ENCODE assay signal across 10 cellular contexts in genomic region chr17:58189436-58190146, GRCh38. TPM values are rescaled to one million over a fixed set of nuclear protein-coding genes. Genes with fewer than 3 reads are reported as not detected.
A peak's percentile ranks its signal among the peaks of the same experiment; 100 is the strongest.
DNase-seq lines count a peak whose midpoint lies in the region; ATAC-seq, FAIRE-seq and TF ChIP-seq lines count a peak whose summit lies in the region.
"Had no signal": no experiment of that assay in that cellular context is flagged by ENCODE, and none has a peak within 500 bp of the region (broad histone marks: within the 10 kb centered on the region; RNA-seq: fewer than 3 reads in every experiment).

No MANE protein-coding gene starts in this region.

- TF ChIP-seq CTCF in H1 (IDR thresholded peaks at IDR 0.05; ENCODE audit: control extremely low read depth in 1 of 3, insufficient read depth in 1 of 3, low read depth in 1 of 3, low read length in 3 of 3) (no peak), pancreas (IDR thresholded peaks at IDR 0.05) (no peak)
- no peak for TF ChIP-seq CTCF in CD8-positive, alpha-beta T cell (IDR thresholded peaks at IDR 0.05)

- H3K27me3 ChIP-seq in H1 (replicated peaks in 1 of 4; ENCODE audit: control insufficient read depth in 3 of 4, extremely low read depth in 1 of 4, insufficient read depth in 3 of 4, low read length in 3 of 4) (no peaks in the 10 kb centered on the region), pancreas (no peaks in the 10 kb centered on the region)
- H3K27me3 ChIP-seq in CD8-positive, alpha-beta T cell (ENCODE audit: insufficient read depth, low read length) = no peaks in the 10 kb centered on the region

- no peak overlapping the region for H3K27ac Mint-ChIP-seq in CD8-positive, alpha-beta T cell
- H3K27ac Mint-ChIP-seq: activated naive CD4-positive, alpha-beta T cell treated with anti-CD3 and anti-CD28 coated beads, Interleukin-2, amount 10 ng/mL, durations not matched to agents 7 days and 5 days had no signal

- peak in 3 of 4 donors; percentile 47 to 69 (median 51) for ATAC-seq in pancreas
- no peak for ATAC-seq in CD8-positive, alpha-beta T cell

- intact Hi-C loops in pancreas (cut with DNase I) = no loop called here
- intact Hi-C loops in CD8-positive, alpha-beta T cell (cut with DNase I, micrococcal nuclease) = no loop called here

- no peak overlapping the region for H2AK5ac ChIP-seq in H1 (ENCODE audit: low read depth, low read length)

- no peak overlapping the region for H3K23ac ChIP-seq in H1 (ENCODE audit: insufficient read length)

- H2AFZ ChIP-seq in H1 (ENCODE audit: low read length) = no peak overlapping the region

- no peak overlapping the region for H3K56ac ChIP-seq in H1 (replicated peaks; ENCODE audit: insufficient read length, low read depth, low read length)

- TF ChIP-seq POLR2A in H1 (IDR thresholded peaks at IDR 0.05; ENCODE audit: control extremely low read depth in 1 of 2, low read depth in 2 of 2, low read length in 2 of 2) = no peak

- H3K18ac ChIP-seq in H1 (ENCODE audit: extremely low read depth, low read length) = no peak overlapping the region

- H2BK5ac ChIP-seq in H1 (ENCODE audit: low read depth, low read length) = no peak overlapping the region

- POLR2A ChIA-PET in H1 (lab: Charles Lee; ENCODE audit: partially characterized antibody) = no interaction called here
- POLR2A ChIA-PET in CD8-positive, alpha-beta T cell (lab: Charles Lee) = interaction anchor here (1.1 kb wide), 1 partner anchor 13 kb away, joined by 3 read pairs; no protein-coding TSS in a partner anchor

- no peaks in the 10 kb centered on the region for H3K9me3 ChIP-seq in H1 (ENCODE audit: insufficient read depth in 2 of 2, low read depth in 1 of 2, low read length in 1 of 2)
- H3K9me3 ChIP-seq in pancreas = no peaks in the 10 kb centered on the region
- no peaks in the 10 kb centered on the region for H3K9me3 ChIP-seq in CD8-positive, alpha-beta T cell (ENCODE audit: low read length)

- no peak overlapping the region for H3K4me2 ChIP-seq in H1 (ENCODE audit: insufficient read depth in 1 of 2, low read depth in 2 of 2, low read length in 2 of 2)

- TF ChIP-seq EP300 in H1 (IDR thresholded peaks at IDR 0.05; ENCODE audit: borderline replicate concordance in 1 of 2, low read depth in 2 of 2, low read length in 2 of 2) = no peak

- H3K4me3 Mint-ChIP-seq in CD8-positive, alpha-beta T cell = no peak overlapping the region
- H3K4me3 Mint-ChIP-seq: activated naive CD4-positive, alpha-beta T cell treated with anti-CD3 and anti-CD28 coated beads, Interleukin-2, amount 10 ng/mL, durations not matched to agents 7 days and 5 days had no signal

- H3K23me2 ChIP-seq in H1 (ENCODE audit: low read depth, low read length) = no peaks in the 10 kb centered on the region; the same call in 1 of the 2 replicates

- H3K4me3 ChIP-seq in H1 (ENCODE audit: extremely low read depth in 1 of 4, insufficient read depth in 2 of 4, low read depth in 3 of 4, low read length in 4 of 4) (no peak overlapping the region), pancreas (no peak overlapping the region)
- H3K4me3 ChIP-seq in CD8-positive, alpha-beta T cell (ENCODE audit: low read depth, low read length) = no peak overlapping the region
- H3K4me3 ChIP-seq: SK-N-MC had no signal

- CTCF ChIA-PET in H1 (lab: Charles Lee; ENCODE audit: partially characterized antibody) = interaction anchor here (1.1 to 3.3 kb wide), 4 partner anchors 11 to 67 kb away, joined by 3 to 32 read pairs (median 4); partner anchors contain the start of gene MKS1
- CTCF ChIA-PET in CD8-positive, alpha-beta T cell (lab: Charles Lee) = interaction anchor here (0.7 to 2.9 kb wide), 3 partner anchors 10 to 77 kb away, joined by 3 to 18 read pairs (median 7); no protein-coding TSS in a partner anchor

- peak overlapping the region; percentile 38; the same call in 1 of the 2 replicates for H4K8ac ChIP-seq in H1 (ENCODE audit: extremely low read depth, insufficient read depth, low read length)

- no peaks in the 10 kb centered on the region for H3K36me3 ChIP-seq in H1 (ENCODE audit: control insufficient read depth in 2 of 4, insufficient read depth in 4 of 4, low read length in 3 of 4)
- no peaks in the 10 kb centered on the region for H3K36me3 ChIP-seq in pancreas
- H3K36me3 ChIP-seq in CD8-positive, alpha-beta T cell (ENCODE audit: insufficient read depth, low read length) = no peaks in the 10 kb centered on the region

- H3K14ac ChIP-seq in H1 (ENCODE audit: insufficient read length) = no peak overlapping the region

- no peaks in the 10 kb centered on the region for H3K79me2 ChIP-seq in H1 (ENCODE audit: control insufficient read depth in 1 of 2, insufficient read depth in 2 of 2, low read length in 2 of 2)

- H3K36me3 Mint-ChIP-seq in CD8-positive, alpha-beta T cell = no peaks in the 10 kb centered on the region
- H3K36me3 Mint-ChIP-seq: activated naive CD4-positive, alpha-beta T cell treated with anti-CD3 and anti-CD28 coated beads, Interleukin-2, amount 10 ng/mL, durations not matched to agents 7 days and 5 days had no signal

- no peak overlapping the region for H4K5ac ChIP-seq in H1 (ENCODE audit: insufficient read length, low read depth, low read length)

- H2BK15ac ChIP-seq in H1 (ENCODE audit: low read length) = no peak overlapping the region

- no peaks in the 10 kb centered on the region for H3K79me1 ChIP-seq in H1 (ENCODE audit: low read depth, low read length)

- no peak overlapping the region for H3K4ac ChIP-seq in H1 (replicated peaks; ENCODE audit: insufficient read length, low read depth, low read length)

- H2BK12ac ChIP-seq in H1 (ENCODE audit: low read depth, low read length) = no peak overlapping the region

- H4K20me1 ChIP-seq in H1 (replicated peaks in 1 of 2; ENCODE audit: control insufficient read depth in 1 of 2, insufficient read depth in 2 of 2, low read length in 2 of 2) = no peaks in the 10 kb centered on the region

- FAIRE-seq in H1 (lab: Jason Lieb, UNC) (no peak), pancreas (lab: Jason Lieb, UNC) (no peak)

- H2BK120ac ChIP-seq in H1 (replicated peaks; ENCODE audit: low read depth, low read length) = no peak overlapping the region

- DNase-seq in ELR (ENCODE audit: low read depth) (peak; percentile 89), NCI-H1436 (lab: John Stamatoyannopoulos, UW) (peak; percentile 39), H1 (ENCODE audit: low read depth in 1 of 2, low spot score in 2 of 2) (no peak), pancreas (no peak), cortex of kidney (lab: John Stamatoyannopoulos, UW) (no peak), SKM-1 treated with dmso at 0.1 percent for 144 hours (lab: John Stamatoyannopoulos, UW; ENCODE audit: unreplicated experiment) (no peak), amniotic stem cell (lab: John Stamatoyannopoulos, UW) (no peak)
- DNase-seq in CD8-positive, alpha-beta T cell = no peak
- DNase-seq: activated naive CD4-positive, alpha-beta T cell treated with anti-CD3 and anti-CD28 coated beads, Interleukin-2, amount 10 ng/mL, durations not matched to agents 7 days and 5 days had no signal

- peaks cover 16% of the 10 kb centered on the region for H3K27me3 Mint-ChIP-seq in CD8-positive, alpha-beta T cell (ENCODE audit: low read depth)

- WGBS in H1 (ENCODE audit: extremely low coverage in 1 of 2, insufficient coverage in 1 of 2, insufficient read length in 1 of 2, insufficient replicate concordance in 2 of 2, low coverage in 1 of 2, low lambda C conversion rate in 2 of 2, missing lambda C conversion rate in 1 of 2), 2 experiments = 86% methylated on average over 11 of the region's 11 CpGs; no CpG with 5 or more reads in 1 of the 2 experiments
- WGBS in pancreas, 2 donors = 49 to 52% methylated on average over 11 of the region's 11 CpGs

- no peaks in the 10 kb centered on the region for H3K4me1 Mint-ChIP-seq in CD8-positive, alpha-beta T cell (ENCODE audit: low read depth)

- H2BK20ac ChIP-seq in H1 (ENCODE audit: low read length) = no peak overlapping the region

- H3K4me1 ChIP-seq in H1 (replicated peaks in 1 of 4; ENCODE audit: control insufficient read depth in 3 of 4, insufficient read depth in 4 of 4, low read length in 3 of 4) = peaks cover 0 to 6% (median 2%) of the 10 kb centered on the region in 4 experiments; a peak in 4 of 7 replicates
- H3K4me1 ChIP-seq in pancreas = no peaks in the 10 kb centered on the region
- no peaks in the 10 kb centered on the region for H3K4me1 ChIP-seq in CD8-positive, alpha-beta T cell (ENCODE audit: insufficient read depth, low read length)

- H3K27ac ChIP-seq in H1 (ENCODE audit: low read depth, low read length) = no peak overlapping the region
- no peak overlapping the region for H3K27ac ChIP-seq in pancreas
- H3K27ac ChIP-seq in CD8-positive, alpha-beta T cell (ENCODE audit: low read depth, low read length) = no peak overlapping the region
- H3K27ac ChIP-seq: SK-N-MC had no signal

- no peaks in the 10 kb centered on the region for H3K9me3 Mint-ChIP-seq in CD8-positive, alpha-beta T cell
- H3K9me3 Mint-ChIP-seq: activated naive CD4-positive, alpha-beta T cell treated with anti-CD3 and anti-CD28 coated beads, Interleukin-2, amount 10 ng/mL, durations not matched to agents 7 days and 5 days had no signal

- H3K9ac ChIP-seq in H1 (replicated peaks in 1 of 4; ENCODE audit: extremely low read depth in 1 of 4, low read depth in 3 of 4, low read length in 3 of 4) = no peak overlapping the region

- H4K91ac ChIP-seq in H1 (replicated peaks; ENCODE audit: insufficient read length, low read length) = no peak overlapping the region

- no peak for TF ChIP-seq RAD21 in H1 (IDR thresholded peaks at IDR 0.05 in 1 of 2, conservative IDR thresholded peaks at IDR 0.05 in 1 of 2; ENCODE audit: low read depth in 2 of 2, low read length in 2 of 2)

RNA-seq across cellular contexts. Expression of gene EPX, which starts 2.9 kb away (rescaled TPM):
- not detected in 2 replicates for total RNA-seq in H1 (2021; fragmentation: NEBNext Ultra II Directional; extraction: Animal tissue kit (Norgen Biotek cat#: 25700))
- polyA plus RNA-seq in H1 (2011; rRNA removed) (not detected in 2 replicates), pancreas (not detected)
- not detected for polyA plus RNA-seq in H1 (2011; cell fraction: cytosol; rRNA removed)
- polyA plus RNA-seq in H1 (2011; cell fraction: nucleus; rRNA removed) = not detected
- 0.08 TPM in 1 of 4 replicates, not detected in the others for polyA plus RNA-seq in H1 (2012, experiment 1 of 2)
- not detected for polyA plus RNA-seq in H1 (2012, experiment 2 of 2)
- polyA plus RNA-seq in H1 (2013, experiment 1 of 2) = not detected
- polyA plus RNA-seq in H1 (2013, experiment 2 of 2) = not detected
- not detected in 2 replicates for polyA minus RNA-seq in H1 (2011; rRNA and poly(A)+ RNA removed)
- polyA minus RNA-seq in H1 (2011; cell fraction: cytosol; rRNA and poly(A)+ RNA removed) = not detected
- not detected for polyA minus RNA-seq in H1 (2011; cell fraction: nucleus; rRNA and poly(A)+ RNA removed)
- not detected for total RNA-seq in pancreas
- total RNA-seq in CD8-positive, alpha-beta T cell = not detected

RNA-seq across cellular contexts. Expression of gene OR4D2, which starts 22.8 kb away (rescaled TPM):
- not detected in 2 replicates for total RNA-seq in H1 (2021; fragmentation: NEBNext Ultra II Directional; extraction: Animal tissue kit (Norgen Biotek cat#: 25700))
- polyA plus RNA-seq in H1 (2011; rRNA removed) (not detected in 2 replicates), pancreas (not detected)
- not detected for polyA plus RNA-seq in H1 (2011; cell fraction: cytosol; rRNA removed)
- polyA plus RNA-seq in H1 (2011; cell fraction: nucleus; rRNA removed) = 0.11 TPM
- polyA plus RNA-seq in H1 (2012, experiment 1 of 2) = not detected in 4 replicates
- not detected for polyA plus RNA-seq in H1 (2012, experiment 2 of 2)
- not detected for polyA plus RNA-seq in H1 (2013, experiment 1 of 2)
- polyA plus RNA-seq in H1 (2013, experiment 2 of 2) = not detected
- not detected in 2 replicates for polyA minus RNA-seq in H1 (2011; rRNA and poly(A)+ RNA removed)
- not detected for polyA minus RNA-seq in H1 (2011; cell fraction: cytosol; rRNA and poly(A)+ RNA removed)
- polyA minus RNA-seq in H1 (2011; cell fraction: nucleus; rRNA and poly(A)+ RNA removed) = not detected
- not detected for total RNA-seq in pancreas
- total RNA-seq in CD8-positive, alpha-beta T cell = not detected

RNA-seq across cellular contexts. Expression of gene MKS1, which starts 29.5 kb away (rescaled TPM):
- total RNA-seq in H1 (2021; fragmentation: NEBNext Ultra II Directional; extraction: Animal tissue kit (Norgen Biotek cat#: 25700)) = 20.6 and 21.7 TPM in 2 replicates
- polyA plus RNA-seq in H1 (2011; rRNA removed) = 12.0 and 15.3 TPM in 2 replicates
- polyA plus RNA-seq in H1 (2011; cell fraction: cytosol; rRNA removed) = 17.6 TPM
- polyA plus RNA-seq in H1 (2011; cell fraction: nucleus; rRNA removed) = 41.4 TPM
- 16.1 to 23.2 TPM (median 20.2 TPM) in 4 replicates for polyA plus RNA-seq in H1 (2012, experiment 1 of 2)
- 12.0 TPM for polyA plus RNA-seq in H1 (2012, experiment 2 of 2)
- 10.9 TPM for polyA plus RNA-seq in H1 (2013, experiment 1 of 2)
- 10.2 TPM for polyA plus RNA-seq in H1 (2013, experiment 2 of 2)
- 16.0 and 19.4 TPM in 2 replicates for polyA minus RNA-seq in H1 (2011; rRNA and poly(A)+ RNA removed)
- 10.9 TPM for polyA minus RNA-seq in H1 (2011; cell fraction: cytosol; rRNA and poly(A)+ RNA removed)
- 24.7 TPM for polyA minus RNA-seq in H1 (2011; cell fraction: nucleus; rRNA and poly(A)+ RNA removed)
- 10 to 100 TPM in 2 of 6 donors, 1 to 10 TPM in 4; 5.8 to 16.0 (median 7.3) TPM for total RNA-seq in pancreas
- polyA plus RNA-seq in pancreas = 10 to 100 TPM; 12.7 to 16.1 TPM
- 1 to 10 TPM; 4.6 to 4.9 TPM for total RNA-seq in CD8-positive, alpha-beta T cell

RNA-seq across cellular contexts. Expression of gene OR4D1, which starts 41.4 kb away (rescaled TPM):
- 0.32 and 0.33 TPM in 2 replicates for total RNA-seq in H1 (2021; fragmentation: NEBNext Ultra II Directional; extraction: Animal tissue kit (Norgen Biotek cat#: 25700))
- polyA plus RNA-seq in H1 (2011; rRNA removed) = 0.39 and 0.44 TPM in 2 replicates
- 0.44 TPM for polyA plus RNA-seq in H1 (2011; cell fraction: cytosol; rRNA removed)
- 0.37 TPM for polyA plus RNA-seq in H1 (2011; cell fraction: nucleus; rRNA removed)
- polyA plus RNA-seq in H1 (2012, experiment 1 of 2) = 0.18 to 0.31 TPM (median 0.29 TPM) in 4 replicates
- polyA plus RNA-seq in H1 (2012, experiment 2 of 2) = 0.22 TPM
- polyA plus RNA-seq in H1 (2013, experiment 1 of 2) = 0.28 TPM
- 0.20 TPM for polyA plus RNA-seq in H1 (2013, experiment 2 of 2)
- 0.41 and 0.76 TPM in 2 replicates for polyA minus RNA-seq in H1 (2011; rRNA and poly(A)+ RNA removed)
- polyA minus RNA-seq in H1 (2011; cell fraction: cytosol; rRNA and poly(A)+ RNA removed) = not detected
- 0.40 TPM for polyA minus RNA-seq in H1 (2011; cell fraction: nucleus; rRNA and poly(A)+ RNA removed)
- total RNA-seq in pancreas = not detected
- not detected for polyA plus RNA-seq in pancreas
- under 1 TPM; 0.49 to 0.61 TPM for total RNA-seq in CD8-positive, alpha-beta T cell

RNA-seq across cellular contexts. Expression of gene LPO, which starts 48.8 kb away (rescaled TPM):
- 0.44 and 0.52 TPM in 2 replicates for total RNA-seq in H1 (2021; fragmentation: NEBNext Ultra II Directional; extraction: Animal tissue kit (Norgen Biotek cat#: 25700))
- polyA plus RNA-seq in H1 (2011; rRNA removed) (0.38 and 0.46 TPM in 2 replicates), pancreas (under 1 TPM; 0.08 to 0.23 TPM)
- 0.40 TPM for polyA plus RNA-seq in H1 (2011; cell fraction: cytosol; rRNA removed)
- polyA plus RNA-seq in H1 (2011; cell fraction: nucleus; rRNA removed) = 0.23 TPM
- 0.17 to 0.61 TPM (median 0.40 TPM) in 4 replicates for polyA plus RNA-seq in H1 (2012, experiment 1 of 2)
- 0.17 TPM for polyA plus RNA-seq in H1 (2012, experiment 2 of 2)
- 0.20 TPM for polyA plus RNA-seq in H1 (2013, experiment 1 of 2)
- 0.26 TPM for polyA plus RNA-seq in H1 (2013, experiment 2 of 2)
- 0.51 and 0.85 TPM in 2 replicates for polyA minus RNA-seq in H1 (2011; rRNA and poly(A)+ RNA removed)
- not detected for polyA minus RNA-seq in H1 (2011; cell fraction: cytosol; rRNA and poly(A)+ RNA removed)
- not detected for polyA minus RNA-seq in H1 (2011; cell fraction: nucleus; rRNA and poly(A)+ RNA removed)
- not detected for total RNA-seq in pancreas
- not detected for total RNA-seq in CD8-positive, alpha-beta T cell

Comparison
In these comparisons a context has a peak if more than half of its experiments do, and no peak if none do; other contexts are left out.
1. DNase-seq: peak in ELR (single experiment) and NCI-H1436 (single experiment); none in H1 (0 of 2), pancreas (0 of 6), CD8-positive, alpha-beta T cell (0 of 7), cortex of kidney (single experiment), SKM-1 treated with dmso at 0.1 percent for 144 hours (single experiment) and amniotic stem cell (single experiment).